ENCODE assay signal across 12 cellular contexts in the genomic region with DNA sequence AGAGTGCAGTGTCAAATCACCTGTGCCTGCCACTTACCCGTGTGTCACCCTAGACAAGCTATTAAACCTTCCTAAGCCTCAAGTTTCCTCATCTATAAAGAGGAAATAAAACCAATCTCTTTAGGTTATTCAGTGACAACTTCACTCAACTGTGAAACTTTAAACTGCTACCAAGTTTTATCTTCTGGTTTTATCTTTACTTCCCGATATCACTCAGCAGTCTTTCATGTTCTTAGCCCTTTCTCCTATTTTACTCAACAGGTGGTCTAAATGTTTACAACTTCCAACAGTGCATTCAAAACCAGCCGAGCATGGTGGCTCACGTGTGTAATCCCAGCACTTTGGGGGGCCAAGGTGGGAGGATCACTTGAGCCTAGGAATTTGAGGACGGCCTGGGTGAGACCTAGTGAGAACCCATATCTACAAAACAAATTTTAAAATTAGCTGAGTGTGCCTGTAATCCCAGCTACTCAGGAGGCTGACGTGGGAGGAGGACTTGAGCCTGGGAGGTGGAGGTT. TPM values are rescaled to one million over a fixed set of nuclear protein-coding genes. Genes with fewer than 3 reads are reported as not detected.
DNase-seq lines count a peak whose midpoint lies in the region; ATAC-seq and TF ChIP-seq lines count a peak whose summit lies in the region.
"Had no signal": no experiment of that assay in that cellular context is flagged by ENCODE, and none has a peak within 500 bp of the region (broad histone marks: within the 10 kb centered on the region; RNA-seq: fewer than 3 reads in every experiment).

No MANE protein-coding gene starts in this region.

- no peaks in the 10 kb centered on the region for H4K20me1 ChIP-seq in neural cell (ENCODE audit: insufficient read depth)

- intact Hi-C loops in activated CD4-positive, alpha-beta T cell treated with anti-CD3 and anti-CD28 coated beads, Interleukin-2, amount 10 ng/mL, durations not matched to agents 24 days and 14 days (cut with micrococcal nuclease) = no loop called here

- ATAC-seq in GM21515 (IDR thresholded peaks at IDR 0.05; ENCODE audit: unreplicated experiment) (peak; percentile 48), T-helper 17 cell (no peak)
- ATAC-seq in naive thymus-derived CD8-positive, alpha-beta T cell = no peak

- H3K27me3 Mint-ChIP-seq in activated CD4-positive, alpha-beta T cell treated with anti-CD3 and anti-CD28 coated beads, Interleukin-2, amount 10 ng/mL, durations not matched to agents 24 days and 14 days = peaks cover 52% of the 10 kb centered on the region
- peaks cover 22% of the 10 kb centered on the region for H3K27me3 Mint-ChIP-seq in T-helper 17 cell
- peaks cover 0 to 14% (median 8%) of the 10 kb centered on the region in 5 donors for H3K27me3 Mint-ChIP-seq in naive thymus-derived CD8-positive, alpha-beta T cell

- H3K9me3 Mint-ChIP-seq in activated CD4-positive, alpha-beta T cell treated with anti-CD3 and anti-CD28 coated beads, Interleukin-2, amount 10 ng/mL, durations not matched to agents 24 days and 14 days = no peaks in the 10 kb centered on the region
- no peaks in the 10 kb centered on the region for H3K9me3 Mint-ChIP-seq in naive thymus-derived CD8-positive, alpha-beta T cell

- no peak overlapping the region for H3K4me3 ChIP-seq in neural cell (ENCODE audit: low read length)
- H3K4me3 ChIP-seq: smooth muscle cell, suprapubic skin had no signal

- H3K36me3 ChIP-seq in neural cell (ENCODE audit: insufficient read depth, low read length) = no peaks in the 10 kb centered on the region
- H3K36me3 ChIP-seq: suprapubic skin had no signal

- H3K4me2 ChIP-seq in neural cell (ENCODE audit: low read length) = no peak overlapping the region
- H3K4me2 ChIP-seq: smooth muscle cell had no signal

- H3K27ac ChIP-seq in neural cell (ENCODE audit: low read length) = peak overlapping the region; percentile 78
- H3K27ac ChIP-seq: suprapubic skin had no signal

- H3F3A ChIP-seq in neural cell (ENCODE audit: insufficient read depth, low read length, poor library complexity, severe bottlenecking) = no peaks in the 10 kb centered on the region

- H3K9me3 ChIP-seq in T-helper 17 cell (ENCODE audit: control insufficient read depth, low read length, poor library complexity, severe bottlenecking) (no peaks in the 10 kb centered on the region), neural cell (ENCODE audit: low read length) (no peaks in the 10 kb centered on the region)
- H3K9me3 ChIP-seq: suprapubic skin had no signal

- peaks cover 12% of the 10 kb centered on the region for H3K4me1 Mint-ChIP-seq in activated CD4-positive, alpha-beta T cell treated with anti-CD3 and anti-CD28 coated beads, Interleukin-2, amount 10 ng/mL, durations not matched to agents 24 days and 14 days
- peaks cover 15% of the 10 kb centered on the region for H3K4me1 Mint-ChIP-seq in T-helper 17 cell
- peaks cover 4 to 15% (median 7%) of the 10 kb centered on the region in 4 donors for H3K4me1 Mint-ChIP-seq in naive thymus-derived CD8-positive, alpha-beta T cell

- no peak overlapping the region for H3K9ac ChIP-seq in neural cell (ENCODE audit: low read length)

- no peak for TF ChIP-seq RAD21 in neural cell (conservative IDR thresholded peaks at IDR 0.05)

- H2AFZ ChIP-seq in neural cell (ENCODE audit: low read depth, low read length) = no peak overlapping the region

- POLR2A ChIA-PET in naive thymus-derived CD8-positive, alpha-beta T cell (lab: Charles Lee) = no interaction called here

- TF ChIP-seq EP300 in neural cell (conservative IDR thresholded peaks at IDR 0.05; ENCODE audit: poor library complexity, severe bottlenecking) = peak; percentile 8

- H3K4me3 Mint-ChIP-seq in activated CD4-positive, alpha-beta T cell treated with anti-CD3 and anti-CD28 coated beads, Interleukin-2, amount 10 ng/mL, durations not matched to agents 24 days and 14 days = no peak overlapping the region
- H3K4me3 Mint-ChIP-seq in T-helper 17 cell = no peak overlapping the region
- H3K4me3 Mint-ChIP-seq in naive thymus-derived CD8-positive, alpha-beta T cell = no peak overlapping the region

- H3K36me3 Mint-ChIP-seq in activated CD4-positive, alpha-beta T cell treated with anti-CD3 and anti-CD28 coated beads, Interleukin-2, amount 10 ng/mL, durations not matched to agents 24 days and 14 days (ENCODE audit: low read depth) = no peaks in the 10 kb centered on the region
- H3K36me3 Mint-ChIP-seq in T-helper 17 cell (ENCODE audit: low read depth) = peaks cover 4% of the 10 kb centered on the region
- no peaks in the 10 kb centered on the region for H3K36me3 Mint-ChIP-seq in naive thymus-derived CD8-positive, alpha-beta T cell

- H3K79me2 ChIP-seq in neural cell (replicated peaks; ENCODE audit: insufficient read depth, low read length) = no peaks in the 10 kb centered on the region

- no peaks in the 10 kb centered on the region for H3K9me2 ChIP-seq in neural cell (ENCODE audit: insufficient read depth, low read length)

- H3K27ac Mint-ChIP-seq in activated CD4-positive, alpha-beta T cell treated with anti-CD3 and anti-CD28 coated beads, Interleukin-2, amount 10 ng/mL, durations not matched to agents 24 days and 14 days = peak overlapping the region; percentile 30
- H3K27ac Mint-ChIP-seq in T-helper 17 cell = peak overlapping the region; percentile 39
- H3K27ac Mint-ChIP-seq in naive thymus-derived CD8-positive, alpha-beta T cell = no peak overlapping the region

- DNase-seq in activated CD4-positive, alpha-beta T cell treated with anti-CD3 and anti-CD28 coated beads, Interleukin-2, amount 10 ng/mL, durations not matched to agents 24 days and 14 days = no peak
- DNase-seq in activated CD4-positive, alpha-beta T cell treated with anti-CD3 and anti-CD28 coated beads, Interleukin-2, amount 50 U/mL, for 4 hours = no peak
- DNase-seq in T-helper 17 cell (no peak), AML-193 (lab: John Stamatoyannopoulos, UW) (no peak)
- no peak for DNase-seq in naive thymus-derived CD8-positive, alpha-beta T cell
- DNase-seq in activated effector memory CD4-positive, alpha-beta T cell treated with Interleukin-2 at 50 U/mL for 16 hours = no peak
- DNase-seq: activated CD8-positive, alpha-beta memory T cell treated with anti-CD3 and anti-CD28 coated beads, Interleukin-2, amount 50 U/mL, for 48 hours; Calu3 had no signal

- no peak for TF ChIP-seq CTCF in neural cell (IDR thresholded peaks at IDR 0.05; ENCODE audit: poor library complexity, severe bottlenecking)

- no peaks in the 10 kb centered on the region for H3K27me3 ChIP-seq in neural cell (ENCODE audit: insufficient read depth, low read depth, low read length)
- H3K27me3 ChIP-seq: suprapubic skin had no signal

TF ChIP-seq in neural cell, 6 proteins besides CTCF, POLR2A, EP300 and RAD21:
- TF ChIP-seq, protein P1, sequence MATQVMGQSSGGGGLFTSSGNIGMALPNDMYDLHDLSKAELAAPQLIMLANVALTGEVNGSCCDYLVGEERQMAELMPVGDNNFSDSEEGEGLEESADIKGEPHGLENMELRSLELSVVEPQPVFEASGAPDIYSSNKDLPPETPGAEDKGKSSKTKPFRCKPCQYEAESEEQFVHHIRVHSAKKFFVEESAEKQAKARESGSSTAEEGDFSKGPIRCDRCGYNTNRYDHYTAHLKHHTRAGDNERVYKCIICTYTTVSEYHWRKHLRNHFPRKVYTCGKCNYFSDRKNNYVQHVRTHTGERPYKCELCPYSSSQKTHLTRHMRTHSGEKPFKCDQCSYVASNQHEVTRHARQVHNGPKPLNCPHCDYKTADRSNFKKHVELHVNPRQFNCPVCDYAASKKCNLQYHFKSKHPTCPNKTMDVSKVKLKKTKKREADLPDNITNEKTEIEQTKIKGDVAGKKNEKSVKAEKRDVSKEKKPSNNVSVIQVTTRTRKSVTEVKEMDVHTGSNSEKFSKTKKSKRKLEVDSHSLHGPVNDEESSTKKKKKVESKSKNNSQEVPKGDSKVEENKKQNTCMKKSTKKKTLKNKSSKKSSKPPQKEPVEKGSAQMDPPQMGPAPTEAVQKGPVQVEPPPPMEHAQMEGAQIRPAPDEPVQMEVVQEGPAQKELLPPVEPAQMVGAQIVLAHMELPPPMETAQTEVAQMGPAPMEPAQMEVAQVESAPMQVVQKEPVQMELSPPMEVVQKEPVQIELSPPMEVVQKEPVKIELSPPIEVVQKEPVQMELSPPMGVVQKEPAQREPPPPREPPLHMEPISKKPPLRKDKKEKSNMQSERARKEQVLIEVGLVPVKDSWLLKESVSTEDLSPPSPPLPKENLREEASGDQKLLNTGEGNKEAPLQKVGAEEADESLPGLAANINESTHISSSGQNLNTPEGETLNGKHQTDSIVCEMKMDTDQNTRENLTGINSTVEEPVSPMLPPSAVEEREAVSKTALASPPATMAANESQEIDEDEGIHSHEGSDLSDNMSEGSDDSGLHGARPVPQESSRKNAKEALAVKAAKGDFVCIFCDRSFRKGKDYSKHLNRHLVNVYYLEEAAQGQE (IDR thresholded peaks at IDR 0.05; ENCODE audit: borderline replicate concordance) = no peak
- TF ChIP-seq SMC3 (conservative IDR thresholded peaks at IDR 0.05; ENCODE audit: poor library complexity) = no peak
- no peak for TF ChIP-seq EZH2 (IDR thresholded peaks at IDR 0.05; ENCODE audit: borderline replicate concordance, insufficient read depth, low read length, poor library complexity, severe bottlenecking)
- TF ChIP-seq POLR2AphosphoS5 (IDR thresholded peaks at IDR 0.05) = no peak
- no peak for TF ChIP-seq MXI1 (conservative IDR thresholded peaks at IDR 0.05; ENCODE audit: poor library complexity, severe bottlenecking)
- TF ChIP-seq TAF1 (IDR thresholded peaks at IDR 0.05; ENCODE audit: low read depth) = no peak
TF ChIP-seq in neural cell: peak in this region for 0.

RNA-seq across cellular contexts. Expression of a gene that starts 59.6 kb away (rescaled TPM):
- 29.1 and 32.3 TPM in 2 replicates for total RNA-seq in activated CD4-positive, alpha-beta T cell treated with anti-CD3 and anti-CD28 coated beads, Interleukin-2, amount 10 ng/mL, durations not matched to agents 24 days and 14 days
- 10 to 100 TPM; 22.7 to 25.4 TPM for total RNA-seq in T-helper 17 cell
- polyA plus RNA-seq in neural cell = 41.8 and 49.7 TPM in 2 replicates
- 55.0 and 71.1 TPM in 2 replicates for polyA minus RNA-seq in neural cell
- 10 to 100 TPM; 40.7 to 41.2 TPM for total RNA-seq in naive thymus-derived CD8-positive, alpha-beta T cell
- polyA plus RNA-seq in naive thymus-derived CD8-positive, alpha-beta T cell = 10 to 100 TPM; 13.5 to 23.5 (median 17.8) TPM

RNA-seq across cellular contexts. Expression of a gene that starts 59.7 kb away (rescaled TPM):
- total RNA-seq in activated CD4-positive, alpha-beta T cell treated with anti-CD3 and anti-CD28 coated beads, Interleukin-2, amount 10 ng/mL, durations not matched to agents 24 days and 14 days = 13.3 and 13.8 TPM in 2 replicates
- total RNA-seq in T-helper 17 cell = 1 to 10 TPM; 3.4 to 5.0 TPM
- 7.0 and 11.0 TPM in 2 replicates for polyA plus RNA-seq in neural cell
- 10.7 and 12.7 TPM in 2 replicates for polyA minus RNA-seq in neural cell
- total RNA-seq in naive thymus-derived CD8-positive, alpha-beta T cell = 1 to 10 TPM; 5.2 to 5.5 TPM
- polyA plus RNA-seq in naive thymus-derived CD8-positive, alpha-beta T cell = 1 to 10 TPM; 3.5 to 4.3 (median 4.1) TPM

Comparison
In these comparisons a context has a peak if more than half of its experiments do, and no peak if none do; other contexts are left out.
1. H3K27ac Mint-ChIP-seq: peak in activated CD4-positive, alpha-beta T cell treated with anti-CD3 and anti-CD28 coated beads, Interleukin-2, amount 10 ng/mL, durations not matched to agents 24 days and 14 days (single experiment) and T-helper 17 cell (single experiment); none in naive thymus-derived CD8-positive, alpha-beta T cell (0 of 10).